In the genomic region with DNA sequence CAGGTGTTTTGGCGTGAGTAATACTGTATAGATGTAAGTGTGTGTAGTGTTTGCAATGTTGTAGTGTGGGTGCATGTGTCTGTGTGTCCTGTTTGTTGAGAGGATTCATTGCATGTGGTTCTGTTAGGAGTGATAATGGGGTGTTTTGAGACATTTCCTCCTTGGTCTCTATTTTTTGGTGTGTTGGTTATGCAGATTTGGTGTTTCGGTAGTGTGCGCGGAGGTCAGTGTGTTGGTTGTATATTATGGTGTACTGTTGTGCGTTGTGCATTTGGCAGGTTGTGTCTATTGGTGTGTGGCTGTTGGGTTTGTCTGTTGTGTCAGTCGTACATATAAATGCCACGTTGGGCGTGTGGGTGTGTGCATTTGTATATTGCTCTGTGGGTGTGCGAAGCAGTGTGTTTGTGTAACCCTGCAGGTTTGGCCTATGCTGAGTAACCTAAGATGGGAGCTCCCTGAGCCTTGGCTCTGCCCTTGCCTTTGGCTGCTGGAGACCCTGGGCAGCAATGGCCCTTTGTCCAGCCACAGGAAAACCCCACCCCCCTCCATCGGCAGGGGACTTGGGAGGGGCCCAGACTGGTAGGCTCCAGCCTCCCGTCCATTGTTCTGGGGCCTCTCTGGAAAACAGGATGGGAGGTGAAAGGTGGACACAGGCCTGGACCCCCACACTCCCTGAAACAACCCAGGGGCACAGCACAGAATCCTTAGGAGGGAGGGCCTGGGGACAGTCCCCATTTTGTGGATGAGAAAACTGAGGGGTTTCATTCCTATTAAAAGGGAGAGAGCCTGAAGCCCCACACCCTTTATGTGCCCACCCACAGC, we compare ENCODE assay signal across 11 cellular contexts. TPM values are rescaled to one million over a fixed set of nuclear protein-coding genes. Genes with fewer than 3 reads are reported as not detected.
DNase-seq lines count a peak whose midpoint lies in the region; ATAC-seq, FAIRE-seq and TF ChIP-seq lines count a peak whose summit lies in the region.
"Had no signal": no experiment of that assay in that cellular context is flagged by ENCODE, and none has a peak within 500 bp of the region (broad histone marks: within the 10 kb centered on the region; RNA-seq: fewer than 3 reads in every experiment).

No MANE protein-coding gene starts in this region.

- FAIRE-seq in HepG2 (lab: Jason Lieb, UNC), result peak; percentile 65

- H3K79me2 ChIP-seq in HepG2 (ENCODE audit: insufficient read depth, low read length), result peaks cover 17% of the 10 kb centered on the region

- in situ Hi-C loops in HepG2 (cut with HindIII; ENCODE audit: extremely low pct_ligation_motif_present, low pct_unique_long_range_greater_than_20kb), result no loop called here
- in situ Hi-C loops in GM13977 (cut with MboI; ENCODE audit: low pct_unique_long_range_greater_than_20kb, low sequenced_read_pairs, unreplicated experiment), result no loop called here

- ATAC-seq in HepG2 (peak; percentile 57), thoracic aorta (ENCODE audit: insufficient number of reproducible peaks, low FRiP score, low read depth) (no peak), HG02852 (IDR thresholded peaks at IDR 0.05; ENCODE audit: unreplicated experiment) (no peak)

- no peak overlapping the region for H2AFZ ChIP-seq in HepG2 (ENCODE audit: low read length)

- peaks cover 67% of the 10 kb centered on the region for H3K4me1 ChIP-seq in HepG2 (ENCODE audit: insufficient read depth, low read length)
- peaks cover 10 to 17% of the 10 kb centered on the region in 2 donors for H3K4me1 ChIP-seq in thoracic aorta (ENCODE audit: control insufficient read depth in 1 of 2, low read depth in 2 of 2)

- WGBS in HepG2 (ENCODE audit: low lambda C conversion rate), result 30% methylated on average over 11 of the region's 11 CpGs

- no peak for TF ChIP-seq CTCF in coronary artery (IDR thresholded peaks at IDR 0.05)
- no peak for TF ChIP-seq CTCF in HepG2 (CRISPR knock-in tag; IDR thresholded peaks at IDR 0.05)
- no peak for TF ChIP-seq CTCF in thoracic aorta (IDR thresholded peaks at IDR 0.05)
- no peak for TF ChIP-seq CTCF in GM13977 (IDR thresholded peaks at IDR 0.05; ENCODE audit: extremely low read depth, insufficient read depth, missing control alignments)

- POLR2A ChIA-PET in HepG2 (lab: Yijun Ruan, JAX), result interaction anchor here (0.7 to 4.2 kb wide), 8 partner anchors 12 to 102 kb away, joined by 3 to 183 read pairs (median 6); partner anchors contain the start of gene ID1

- intact Hi-C loops in HepG2 (cut with micrococcal nuclease; ENCODE audit: unreplicated experiment), result loop anchor here (2.0 kb wide), 1 partner anchor 16 kb away; no protein-coding TSS in a partner anchor

- H3K4me2 ChIP-seq in HepG2 (ENCODE audit: low read depth, low read length), result peak overlapping the region; percentile 78

- TSS peak; percentile 68 for BruUV-seq in HepG2 (replicated peaks; lab: Mats Ljungman, UMichigan)

- H3K27me3 ChIP-seq in HepG2 (ENCODE audit: control insufficient read depth in 1 of 2, insufficient read depth in 2 of 2, low read length in 2 of 2), result no peaks in the 10 kb centered on the region; a peak in 1 of 5 replicates
- no peaks in the 10 kb centered on the region for H3K27me3 ChIP-seq in thoracic aorta (replicated peaks; ENCODE audit: insufficient read depth)

- H3K27ac ChIP-seq in coronary artery (peak overlapping the region; percentile 64 to 92), HepG2 (ENCODE audit: extremely low read length, insufficient read depth, low read length) (peak overlapping the region; percentile 90), thoracic aorta (peak overlapping the region; percentile 81 to 82)

- TF ChIP-seq POLR2A in HepG2 (IDR thresholded peaks at IDR 0.05; ENCODE audit: insufficient read depth in 1 of 2, low read depth in 2 of 2, low read length in 2 of 2), result peak; percentile 74 to 81

- DNase-seq in NCI-H69 (lab: John Stamatoyannopoulos, UW) (peak; percentile 84), coronary artery (ENCODE audit: low spot score) (no peak), HepG2 (ENCODE audit: low spot score) (peak; percentile 97), thoracic aorta (ENCODE audit: low spot score) (no peak), GM13977 (ENCODE audit: low spot score) (no peak), medulla oblongata (ENCODE audit: extremely low spot score) (no peak)
- DNase-seq in stimulated activated CD4-positive, alpha-beta T cell treated with anti-CD3 and anti-CD28 coated beads, Interleukin-4, amount 100 ng/mL, for 4 hours, result no peak
- DNase-seq: NCI-H187 treated with DMSO at 0.1 percent for 48 hours had no signal

- H3K9me3 ChIP-seq in HepG2 (ENCODE audit: low read length), result no peaks in the 10 kb centered on the region
- no peaks in the 10 kb centered on the region for H3K9me3 ChIP-seq in thoracic aorta

- H3K36me3 ChIP-seq in HepG2 (replicated peaks in 1 of 2; ENCODE audit: control insufficient read depth in 1 of 2, insufficient read depth in 2 of 2, low read length in 2 of 2), result no peaks in the 10 kb centered on the region
- no peaks in the 10 kb centered on the region for H3K36me3 ChIP-seq in thoracic aorta

- H4K20me1 ChIP-seq in HepG2 (ENCODE audit: insufficient read depth, low read length), result no peaks in the 10 kb centered on the region

- CTCF ChIA-PET in HepG2 (lab: Yijun Ruan, JAX; ENCODE audit: low intra/inter-chr PET ratio, low total read pairs), result interaction anchor here (0.6 to 1.5 kb wide), 3 partner anchors 17 to 32 kb away, joined by 3 to 8 read pairs (median 3); no protein-coding TSS in a partner anchor

- peak overlapping the region; percentile 78 for H3K9ac ChIP-seq in HepG2 (ENCODE audit: insufficient read depth, low read depth, low read length)

- H3K4me3 ChIP-seq in coronary artery, result no peak overlapping the region
- peak overlapping the region; percentile 48 to 74 (median 63) for H3K4me3 ChIP-seq in HepG2 (replicated peaks in 1 of 3; ENCODE audit: insufficient read depth in 1 of 3, low read depth in 2 of 3, low read length in 3 of 3)
- no peak overlapping the region for H3K4me3 ChIP-seq in thoracic aorta

- peak; percentile 59; the same call in 1 of the 2 replicates for TF ChIP-seq RAD21 in HepG2 (CRISPR knock-in tag; IDR thresholded peaks at IDR 0.05)

- TF ChIP-seq EP300 in HepG2 (IDR thresholded peaks at IDR 0.05; ENCODE audit: low read depth in 2 of 2, low read length in 2 of 2) (peak; percentile 78 to 85; a peak in 3 of 4 replicates), HepG2 (CRISPR knock-in tag; IDR thresholded peaks at IDR 0.05; ENCODE audit: borderline replicate concordance) (peak; percentile 82; the same call in 1 of the 2 replicates)

TF ChIP-seq in HepG2, 621 proteins besides CTCF, POLR2A, EP300 and RAD21 (continues in another document):
- TF ChIP-seq KLF13 (CRISPR knock-in tag; IDR thresholded peaks at IDR 0.05) (no peak), BHLHE40 (IDR thresholded peaks at IDR 0.05; ENCODE audit: low read length) (0 out of 2 replicates have a peak, but pooled peaks have one; percentile 21)

RNA-seq across cellular contexts. Expression of gene ID1, which starts 10.3 kb away (rescaled TPM):
- total RNA-seq in HepG2 (2016; rRNA removed; fragmentation: Illumina TruSeq; extraction: Trizol), result 315 and 419 TPM in 2 replicates
- 421 and 422 TPM in 2 replicates for total RNA-seq in HepG2 (2016; cell fraction: cytosol; rRNA removed; fragmentation: Illumina TruSeq; extraction: Trizol; ENCODE audit: low read depth)
- 297 and 421 TPM in 2 replicates for total RNA-seq in HepG2 (2016; cell fraction: insoluble cytoplasmic fraction; rRNA removed; fragmentation: Illumina TruSeq; extraction: Trizol)
- total RNA-seq in HepG2 (2016; cell fraction: membrane; rRNA removed; fragmentation: Illumina TruSeq; extraction: Trizol), result 329 and 339 TPM in 2 replicates
- total RNA-seq in HepG2 (2016; cell fraction: nucleus; rRNA removed; fragmentation: Illumina TruSeq; extraction: Trizol), result 273 and 295 TPM in 2 replicates
- polyA plus RNA-seq in HepG2 (2011; rRNA removed), result 258 and 320 TPM in 2 replicates
- polyA plus RNA-seq in HepG2 (2011; cell fraction: cytosol; rRNA removed), result 494 and 1,223 TPM in 2 replicates
- 541 and 1,398 TPM in 2 replicates for polyA plus RNA-seq in HepG2 (2011; cell fraction: nucleus; rRNA removed)
- polyA plus RNA-seq in HepG2 (2012), result 119 and 147 TPM in 2 replicates
- polyA plus RNA-seq in HepG2 (2016; cell fraction: cytosol; fragmentation: Illumina TruSeq; extraction: Trizol; ENCODE audit: low read depth), result 99.0 and 102 TPM in 2 replicates
- 273 and 282 TPM in 2 replicates for polyA plus RNA-seq in HepG2 (2016; cell fraction: insoluble cytoplasmic fraction; fragmentation: Illumina TruSeq; extraction: Trizol; ENCODE audit: low read depth)
- polyA plus RNA-seq in HepG2 (2016; cell fraction: membrane; fragmentation: Illumina TruSeq; extraction: Trizol; ENCODE audit: low read depth), result 104 TPM in 2 replicates
- 496 and 499 TPM in 2 replicates for polyA plus RNA-seq in HepG2 (2016; cell fraction: nucleus; fragmentation: Illumina TruSeq; extraction: Trizol; ENCODE audit: insufficient read depth, low read depth)
- 259 and 709 TPM in 2 replicates for polyA minus RNA-seq in HepG2 (2011; rRNA and poly(A)+ RNA removed; ENCODE audit: low replicate concordance)
- 242 and 434 TPM in 2 replicates for polyA minus RNA-seq in HepG2 (2011; cell fraction: cytosol; rRNA and poly(A)+ RNA removed)
- polyA minus RNA-seq in HepG2 (2011; cell fraction: nucleus; rRNA and poly(A)+ RNA removed), result 194 and 456 TPM in 2 replicates
- 100 to 1,000 TPM; 310 to 944 TPM for total RNA-seq in thoracic aorta

RNA-seq across cellular contexts. Expression of gene COX4I2, which starts 42.9 kb away (rescaled TPM):
- total RNA-seq in HepG2 (2016; rRNA removed; fragmentation: Illumina TruSeq; extraction: Trizol) (not detected in 2 replicates), thoracic aorta (1 to 10 TPM in 1 of 2 donors, not detected in 1; 4.9 TPM)
- not detected in 2 replicates for total RNA-seq in HepG2 (2016; cell fraction: cytosol; rRNA removed; fragmentation: Illumina TruSeq; extraction: Trizol; ENCODE audit: low read depth)
- not detected in 2 replicates for total RNA-seq in HepG2 (2016; cell fraction: insoluble cytoplasmic fraction; rRNA removed; fragmentation: Illumina TruSeq; extraction: Trizol)
- not detected in 2 replicates for total RNA-seq in HepG2 (2016; cell fraction: membrane; rRNA removed; fragmentation: Illumina TruSeq; extraction: Trizol)
- not detected in 2 replicates for total RNA-seq in HepG2 (2016; cell fraction: nucleus; rRNA removed; fragmentation: Illumina TruSeq; extraction: Trizol)
- polyA plus RNA-seq in HepG2 (2011; rRNA removed), result 0.74 and 1.1 TPM in 2 replicates
- polyA plus RNA-seq in HepG2 (2011; cell fraction: cytosol; rRNA removed), result 0.97 and 1.4 TPM in 2 replicates
- polyA plus RNA-seq in HepG2 (2011; cell fraction: nucleus; rRNA removed), result 0.31 TPM in 1 of 2 replicates, not detected in the other
- polyA plus RNA-seq in HepG2 (2012), result 0.61 and 0.68 TPM in 2 replicates
- polyA plus RNA-seq in HepG2 (2016; cell fraction: cytosol; fragmentation: Illumina TruSeq; extraction: Trizol; ENCODE audit: low read depth), result not detected in 2 replicates
- polyA plus RNA-seq in HepG2 (2016; cell fraction: insoluble cytoplasmic fraction; fragmentation: Illumina TruSeq; extraction: Trizol; ENCODE audit: low read depth), result not detected in 2 replicates
- polyA plus RNA-seq in HepG2 (2016; cell fraction: membrane; fragmentation: Illumina TruSeq; extraction: Trizol; ENCODE audit: low read depth), result not detected in 2 replicates
- not detected in 2 replicates for polyA plus RNA-seq in HepG2 (2016; cell fraction: nucleus; fragmentation: Illumina TruSeq; extraction: Trizol; ENCODE audit: insufficient read depth, low read depth)
- polyA minus RNA-seq in HepG2 (2011; rRNA and poly(A)+ RNA removed; ENCODE audit: low replicate concordance), result not detected in 2 replicates
- polyA minus RNA-seq in HepG2 (2011; cell fraction: cytosol; rRNA and poly(A)+ RNA removed), result not detected in 2 replicates
- polyA minus RNA-seq in HepG2 (2011; cell fraction: nucleus; rRNA and poly(A)+ RNA removed), result not detected in 2 replicates
- total RNA-seq: left lobe of liver; T-helper 1 cell treated with Interleukin-12 subunit alpha and Interleukin-12 subunit beta and Interleukin-4 antibody, amounts not matched to agents 30 ng/mL and 1 ng/mL, for 36 hours had no signal

Comparison
In these comparisons a context has a peak if more than half of its experiments do, and no peak if none do; other contexts are left out.
1. DNase-seq: peak in NCI-H69 (single experiment) and HepG2 (single experiment); none in coronary artery (single experiment), thoracic aorta (single experiment), GM13977 (single experiment), stimulated activated CD4-positive, alpha-beta T cell treated with anti-CD3 and anti-CD28 coated beads, Interleukin-4, amount 100 ng/mL, for 4 hours (0 of 2) and medulla oblongata (single experiment).
2. H3K4me3 ChIP-seq: peak in HepG2 (3 of 3); none in coronary artery (single experiment) and thoracic aorta (single experiment).
3. Peak in every context shown above with its lines, with median percentiles within 50 percentile points of each other: H3K27ac ChIP-seq.